Comparison of ENCODE assay signal across 8 cellular contexts in genomic region chr10:68156373-68157185, GRCh38. TPM values are rescaled to one million over a fixed set of nuclear protein-coding genes. Genes with fewer than 3 reads are reported as not detected.
A peak's percentile ranks its signal among the peaks of the same experiment; 100 is the strongest.
DNase-seq lines count a peak whose midpoint lies in the region; ATAC-seq and TF ChIP-seq lines count a peak whose summit lies in the region.

No MANE protein-coding gene starts in this region.

- H3K4me1 Mint-ChIP-seq in immature natural killer cell: no peaks in the 10 kb centered on the region

- TF ChIP-seq CTCF in GM10248 (IDR thresholded peaks at IDR 0.05; ENCODE audit: control extremely low read depth, extremely low read depth, low read depth, missing control alignments): peak; percentile 76

- H3K36me3 Mint-ChIP-seq in immature natural killer cell: no peaks in the 10 kb centered on the region

- no peak overlapping the region for H3K27ac Mint-ChIP-seq in immature natural killer cell

- no peak for ATAC-seq in GM18870 (IDR thresholded peaks at IDR 0.05; ENCODE audit: unreplicated experiment)
- ATAC-seq in HG03432 (IDR thresholded peaks at IDR 0.05; ENCODE audit: unreplicated experiment): no peak

- POLR2A ChIA-PET in GM10248 (lab: Yijun Ruan, JAX): interaction anchor here (0.5 kb wide), 1 partner anchor 388 kb away, joined by 6 read pairs; no protein-coding TSS in a partner anchor

- DNase-seq in GM10248 (ENCODE audit: extremely low spot score): peak; percentile 34
- DNase-seq in Jurkat, Clone E6-1 (ENCODE audit: low read depth, low spot score): peak; percentile 45
- DNase-seq in T-helper 2 cell: peak in 4 of 5 experiments; percentile 16 to 69 (median 38)
- DNase-seq in astrocyte of the hippocampus (ENCODE audit: low read depth, low spot score): peak; percentile 81
- DNase-seq in immature natural killer cell: peak; percentile 36 to 51 (median 41)
- peak; percentile 38 for DNase-seq in stimulated activated CD4-positive, alpha-beta T cell treated with anti-CD3 and anti-CD28 coated beads, Interleukin-2, amount 100 ng/mL, for 4 hours (ENCODE audit: low read depth)

- H3K27me3 Mint-ChIP-seq in immature natural killer cell (ENCODE audit: low read depth in 3 of 3): peaks cover 5 to 6% (median 5%) of the 10 kb centered on the region in 3 donors

- no peak overlapping the region for H3K4me3 Mint-ChIP-seq in immature natural killer cell

- CTCF ChIA-PET in GM10248 (lab: Yijun Ruan, JAX): interaction anchor here (0.9 to 11.2 kb wide), 40 partner anchors 9 to 739 kb away, joined by 3 to 202 read pairs (median 4); partner anchors contain the start of gene DNAJC12

- no peaks in the 10 kb centered on the region for H3K9me3 Mint-ChIP-seq in immature natural killer cell

- H3K4me3 ChIP-seq in Jurkat, Clone E6-1 (ENCODE audit: low read length): no peak overlapping the region

RNA-seq across cellular contexts. Expression of gene MYPN, which starts 47.3 kb away (rescaled TPM):
- not detected for polyA plus RNA-seq in Jurkat, Clone E6-1 (2012; ENCODE audit: insufficient read depth, insufficient read length)
- polyA plus RNA-seq in immature natural killer cell: not detected
